19 cellular contexts compared by ENCODE assay signal in genomic region chr17:51088287-51088686, GRCh38. TPM values are rescaled to one million over a fixed set of nuclear protein-coding genes. Genes with fewer than 3 reads are reported as not detected.
A peak's percentile ranks its signal among the peaks of the same experiment; 100 is the strongest.
DNase-seq lines count a peak whose midpoint lies in the region; ATAC-seq and TF ChIP-seq lines count a peak whose summit lies in the region.
"Had no signal": no experiment of that assay in that cellular context is flagged by ENCODE, and none has a peak within 500 bp of the region (broad histone marks: within the 10 kb centered on the region; RNA-seq: fewer than 3 reads in every experiment).

No MANE protein-coding gene starts in this region.

- H3K9me2 ChIP-seq in Karpas-422 (replicated peaks; ENCODE audit: insufficient read depth, low read length), result no peaks in the 10 kb centered on the region
- H3K9me2 ChIP-seq in PC-9 (ENCODE audit: insufficient read depth), result no peaks in the 10 kb centered on the region

- BruUV-seq in PC-9 (replicated peaks; lab: Mats Ljungman, UMichigan), result no TSS peak

- peak overlapping the region; percentile 45 for H3K4me2 ChIP-seq in BLaER1
- H3K4me2 ChIP-seq in Karpas-422 (ENCODE audit: low read depth, low read length, poor library complexity, severe bottlenecking), result peak overlapping the region; percentile 38
- H3K4me2 ChIP-seq in PC-9, result no peak overlapping the region
- H3K4me2 ChIP-seq: KMS-11 had no signal

- no peak overlapping the region for H2AFZ ChIP-seq in Karpas-422 (ENCODE audit: low read length)
- H2AFZ ChIP-seq in PC-9, result no peak overlapping the region

- H3K4me3 ChIP-seq in BLaER1, result no peak overlapping the region
- no peak overlapping the region for H3K4me3 ChIP-seq in Karpas-422 (ENCODE audit: low read length)
- no peak overlapping the region for H3K4me3 ChIP-seq in PC-9
- H3K4me3 ChIP-seq in CD4-positive, alpha-beta memory T cell (ENCODE audit: low read length in 2 of 2), result no peak overlapping the region
- H3K4me3 ChIP-seq: MG63, SK-N-MC had no signal

- H3K27ac ChIP-seq in BLaER1 (no peak overlapping the region), Karpas-422 (ENCODE audit: low read length) (peak overlapping the region; percentile 69), PC-9 (0 out of 2 replicates have a peak overlapping the region, but pooled peaks have one; percentile 5)
- H3K27ac ChIP-seq in CD4-positive, alpha-beta memory T cell (ENCODE audit: low read depth, low read length), result no peak overlapping the region
- H3K27ac ChIP-seq: C4-2B, KMS-11, SK-N-MC had no signal

- H3K27me3 ChIP-seq in BLaER1 (no peaks in the 10 kb centered on the region), Karpas-422 (ENCODE audit: low read length) (no peaks in the 10 kb centered on the region), PC-9 (ENCODE audit: insufficient read depth, low read depth) (no peaks in the 10 kb centered on the region)
- no peaks in the 10 kb centered on the region for H3K27me3 ChIP-seq in CD4-positive, alpha-beta memory T cell (ENCODE audit: insufficient read depth, low read length)
- H3K27me3 ChIP-seq: MG63 had no signal

- H3K4me1 Mint-ChIP-seq in nephron progenitor cell, result peaks cover 13% of the 10 kb centered on the region
- H3K4me1 Mint-ChIP-seq in CD4-positive, alpha-beta memory T cell, result peaks cover 10 to 38% (median 22%) of the 10 kb centered on the region in 4 donors
- no peaks in the 10 kb centered on the region for H3K4me1 Mint-ChIP-seq in WTC11

- peaks cover 14% of the 10 kb centered on the region; the same call in 1 of the 2 replicates for H3K36me3 ChIP-seq in BLaER1
- no peaks in the 10 kb centered on the region for H3K36me3 ChIP-seq in Karpas-422 (ENCODE audit: insufficient read depth, low read length)
- no peaks in the 10 kb centered on the region for H3K36me3 ChIP-seq in PC-9 (ENCODE audit: low read depth)
- no peaks in the 10 kb centered on the region for H3K36me3 ChIP-seq in CD4-positive, alpha-beta memory T cell (ENCODE audit: insufficient read depth, low read length)
- H3K36me3 ChIP-seq: MG63 had no signal

- H3K27me3 Mint-ChIP-seq in nephron progenitor cell (ENCODE audit: low read depth, poor library complexity) (no peaks in the 10 kb centered on the region), WTC11 (ENCODE audit: low read depth) (no peaks in the 10 kb centered on the region)
- H3K27me3 Mint-ChIP-seq in CD4-positive, alpha-beta memory T cell, result no peaks in the 10 kb centered on the region

- H4K20me1 ChIP-seq in BLaER1 (peaks cover 89% of the 10 kb centered on the region), Karpas-422 (ENCODE audit: insufficient read depth, low read depth, low read length) (no peaks in the 10 kb centered on the region), PC-9 (ENCODE audit: insufficient read depth) (0 out of 2 replicates have a peak, but pooled peaks cover 7% of the 10 kb centered on the region)

- peaks cover 32% of the 10 kb centered on the region for H3F3A ChIP-seq in PC-9 (ENCODE audit: insufficient read depth, low read depth)

- H3K9ac ChIP-seq in BLaER1 (no peak overlapping the region), Karpas-422 (ENCODE audit: low read length) (no peak overlapping the region)
- H3K9ac ChIP-seq: KMS-11 had no signal

- ATAC-seq in WTC11 (no peak), GM19467 (IDR thresholded peaks at IDR 0.05; ENCODE audit: unreplicated experiment) (no peak)

- peaks cover 29% of the 10 kb centered on the region for H3K4me1 ChIP-seq in BLaER1
- peaks cover 52% of the 10 kb centered on the region for H3K4me1 ChIP-seq in Karpas-422 (ENCODE audit: low read length)
- H3K4me1 ChIP-seq in PC-9 (replicated peaks; ENCODE audit: insufficient read depth), result peaks cover 27% of the 10 kb centered on the region
- H3K4me1 ChIP-seq in CD4-positive, alpha-beta memory T cell (ENCODE audit: insufficient read depth, low read length), result peaks cover 14% of the 10 kb centered on the region

- TF ChIP-seq CTCF in PC-9 (conservative IDR thresholded peaks at IDR 0.05) (no peak), nephron progenitor cell (IDR thresholded peaks at IDR 0.05) (no peak), WTC11 (IDR thresholded peaks at IDR 0.05) (no peak)

- intact Hi-C loops in PC-9 (cut with micrococcal nuclease; ENCODE audit: unreplicated experiment), result no loop called here
- intact Hi-C loops in CD4-positive, alpha-beta memory T cell (cut with micrococcal nuclease), result no loop called here

- no peaks in the 10 kb centered on the region for H3K9me3 Mint-ChIP-seq in nephron progenitor cell
- H3K9me3 Mint-ChIP-seq in CD4-positive, alpha-beta memory T cell, result no peaks in the 10 kb centered on the region
- no peaks in the 10 kb centered on the region for H3K9me3 Mint-ChIP-seq in WTC11

- H3K36me3 Mint-ChIP-seq in nephron progenitor cell (ENCODE audit: low read depth) (peaks cover 4% of the 10 kb centered on the region), WTC11 (no peaks in the 10 kb centered on the region)
- peaks cover 0 to 3% of the 10 kb centered on the region in 2 donors for H3K36me3 Mint-ChIP-seq in CD4-positive, alpha-beta memory T cell

- H3K27ac Mint-ChIP-seq in nephron progenitor cell, result peak overlapping the region; percentile 78
- peak overlapping the region in 1 of 7 donors; percentile 37 for H3K27ac Mint-ChIP-seq in CD4-positive, alpha-beta memory T cell
- no peak overlapping the region for H3K27ac Mint-ChIP-seq in WTC11

- POLR2A ChIA-PET in PC-9 (lab: Charles Lee; ENCODE audit: unreplicated experiment) (interaction anchor here (0.6 kb wide), 1 partner anchor 435 kb away, joined by 17 read pairs; no protein-coding TSS in a partner anchor), WTC11 (lab: Charles Lee) (no interaction called here)
- POLR2A ChIA-PET in CD4-positive, alpha-beta memory T cell (lab: Charles Lee; ENCODE audit: partially characterized antibody), result no interaction called here

- CTCF ChIA-PET in PC-9 (lab: Charles Lee), result no interaction called here
- CTCF ChIA-PET in CD4-positive, alpha-beta memory T cell (lab: Charles Lee; ENCODE audit: partially characterized antibody), result interaction anchor here (1.1 kb wide), 1 partner anchor 22 kb away, joined by 3 read pairs; no protein-coding TSS in a partner anchor
- CTCF ChIA-PET in WTC11 (lab: Charles Lee), result no interaction called here

- H3K9me3 ChIP-seq in BLaER1 (no peaks in the 10 kb centered on the region), Karpas-422 (ENCODE audit: low read length) (no peaks in the 10 kb centered on the region), PC-9 (ENCODE audit: insufficient read depth, low read depth) (no peaks in the 10 kb centered on the region)
- no peaks in the 10 kb centered on the region for H3K9me3 ChIP-seq in CD4-positive, alpha-beta memory T cell (ENCODE audit: control insufficient read depth in 1 of 2, low read length in 2 of 2)
- H3K9me3 ChIP-seq: MG63 had no signal

- H3K4me3 Mint-ChIP-seq in nephron progenitor cell (no peak overlapping the region), WTC11 (no peak overlapping the region)
- no peak overlapping the region for H3K4me3 Mint-ChIP-seq in CD4-positive, alpha-beta memory T cell

- H3K79me2 ChIP-seq in Karpas-422 (ENCODE audit: low read length) (peaks cover 95% of the 10 kb centered on the region), PC-9 (ENCODE audit: low read depth) (peaks cover 62% of the 10 kb centered on the region)

- DNase-seq in Karpas-422 (no peak), PC-9 (no peak), nephron progenitor cell (no peak), WTC11 (ENCODE audit: low spot score) (no peak)
- no peak for DNase-seq in CD4-positive, alpha-beta memory T cell
- no peak for DNase-seq in stimulated activated CD4-positive, alpha-beta T cell treated with anti-CD3 and anti-CD28 coated beads, Interleukin-4, amount 100 ng/mL, for 4 hours
- DNase-seq: DMS79; GOT3; MG63; NCI-H1417; NCI-H1930; NCI-H2171; NCI-H446 treated with DMSO at 0.1 percent for 48 hours; NK-92 treated with Interleukin-12 subunit alpha and Interleukin-12 subunit beta, amount 100 ng/mL, for 24 hours had no signal

TF ChIP-seq in WTC11, 78 proteins besides CTCF, POLR2A, EP300 and RAD21 (continues in another document):
- no peak for TF ChIP-seq ZNF416 (CRISPR knock-in tag; IDR thresholded peaks at IDR 0.05)
- TF ChIP-seq E2F5 (CRISPR knock-in tag; IDR thresholded peaks at IDR 0.05), result no peak
- TF ChIP-seq ATF1 (CRISPR knock-in tag; IDR thresholded peaks at IDR 0.05), result no peak
- no peak for TF ChIP-seq ZNF232 (CRISPR knock-in tag; IDR thresholded peaks at IDR 0.05)
- TF ChIP-seq CDX4 (CRISPR knock-in tag; IDR thresholded peaks at IDR 0.05; ENCODE audit: borderline replicate concordance), result no peak
- no peak for TF ChIP-seq SOX15 (CRISPR knock-in tag; IDR thresholded peaks at IDR 0.05)
- no peak for TF ChIP-seq FOXP1 (CRISPR knock-in tag; IDR thresholded peaks at IDR 0.05; ENCODE audit: borderline replicate concordance)
- no peak for TF ChIP-seq ZBTB21 (CRISPR knock-in tag; IDR thresholded peaks at IDR 0.05; ENCODE audit: borderline replicate concordance)
- TF ChIP-seq ATF2 (CRISPR knock-in tag; IDR thresholded peaks at IDR 0.05; ENCODE audit: borderline replicate concordance, low read depth), result no peak

RNA-seq across cellular contexts. Expression of gene SPAG9, which starts 32.4 kb away (rescaled TPM):
- 53.4 and 62.4 TPM in 2 replicates for total RNA-seq in Karpas-422 (2014; rRNA removed; shearing (Covaris generic); ENCODE audit: low replicate concordance)
- total RNA-seq in PC-9 (2021) (40.8 and 51.8 TPM in 2 replicates), WTC11 (2021) (39.6 to 51.9 TPM (median 41.4 TPM) in 3 replicates)
- total RNA-seq in CD4-positive, alpha-beta memory T cell, result 10 to 100 TPM; 62.0 to 62.3 TPM
- 10 to 100 TPM in 1 of 2 donors, 1 to 10 TPM in 1; 3.2 to 10.0 TPM for polyA plus RNA-seq in CD4-positive, alpha-beta memory T cell

Comparison
In these comparisons a context has a peak if more than half of its experiments do, and no peak if none do; other contexts are left out.
1. H3K27ac ChIP-seq: peak in Karpas-422 (single experiment) and PC-9 (single experiment); none in BLaER1 (single experiment) and CD4-positive, alpha-beta memory T cell (single experiment).